In genomic region chr1:9101510-9102146, GRCh38 we compare ENCODE assay signal across 8 cellular contexts. TPM values are rescaled to one million over a fixed set of nuclear protein-coding genes. Genes with fewer than 3 reads are reported as not detected.
DNase-seq lines count a peak whose midpoint lies in the region; ATAC-seq and TF ChIP-seq lines count a peak whose summit lies in the region.

No MANE protein-coding gene starts in this region.

- no peak overlapping the region for H3K27ac ChIP-seq in BLaER1
- peak overlapping the region; percentile 49 for H3K27ac ChIP-seq in smooth muscle cell (ENCODE audit: low read depth)
- H3K27ac ChIP-seq in thyroid gland, result no peak overlapping the region

- H3K79me2 ChIP-seq in smooth muscle cell (ENCODE audit: low read depth), result no peaks in the 10 kb centered on the region

- intact Hi-C loops in thyroid gland (cut with DNase I), result no loop called here

- in situ Hi-C loops in GM13977 (cut with MboI; ENCODE audit: low pct_unique_long_range_greater_than_20kb, low sequenced_read_pairs, unreplicated experiment), result loop anchor here (5.0 kb wide), 1 partner anchor 94 kb away; no protein-coding TSS in a partner anchor

- no peak for TF ChIP-seq POLR2A in thyroid gland (IDR thresholded peaks at IDR 0.05)

- H3K27ac Mint-ChIP-seq in activated naive CD8-positive, alpha-beta T cell treated with anti-CD3 and anti-CD28 coated beads, Interleukin-2, amount 50 U/mL, for 24 hours, result no peak overlapping the region

- peaks cover 2% of the 10 kb centered on the region; the same call in 1 of the 2 replicates for H3K9me3 ChIP-seq in BLaER1
- no peaks in the 10 kb centered on the region for H3K9me3 ChIP-seq in smooth muscle cell (replicated peaks; ENCODE audit: low read depth)
- no peaks in the 10 kb centered on the region for H3K9me3 ChIP-seq in thyroid gland

- H3K4me2 ChIP-seq in BLaER1 (0 out of 2 replicates have a peak overlapping the region, but pooled peaks have one; percentile 24), smooth muscle cell (no peak overlapping the region)

- H3K4me1 Mint-ChIP-seq in activated naive CD8-positive, alpha-beta T cell treated with anti-CD3 and anti-CD28 coated beads, Interleukin-2, amount 50 U/mL, for 24 hours, result no peaks in the 10 kb centered on the region

- H3F3A ChIP-seq in smooth muscle cell (ENCODE audit: low read depth), result peaks cover 5% of the 10 kb centered on the region

- no peaks in the 10 kb centered on the region for H3K36me3 Mint-ChIP-seq in activated naive CD8-positive, alpha-beta T cell treated with anti-CD3 and anti-CD28 coated beads, Interleukin-2, amount 50 U/mL, for 24 hours (ENCODE audit: low read depth)

- peak; percentile 76 for ATAC-seq in activated naive CD8-positive, alpha-beta T cell treated with anti-CD3 and anti-CD28 coated beads, Interleukin-2, amount 50 U/mL, for 24 hours

- H2AFZ ChIP-seq in smooth muscle cell (ENCODE audit: low read depth), result no peak overlapping the region

- H3K4me3 Mint-ChIP-seq in activated naive CD8-positive, alpha-beta T cell treated with anti-CD3 and anti-CD28 coated beads, Interleukin-2, amount 50 U/mL, for 24 hours, result no peak overlapping the region

- H3K4me1 ChIP-seq in BLaER1, result peaks cover 19% of the 10 kb centered on the region
- H3K4me1 ChIP-seq in smooth muscle cell (ENCODE audit: low read depth), result no peaks in the 10 kb centered on the region
- no peaks in the 10 kb centered on the region for H3K4me1 ChIP-seq in thyroid gland

- DNase-seq in GM13977 (ENCODE audit: low spot score) (peak; percentile 81), NCI-H2196 (lab: John Stamatoyannopoulos, UW; ENCODE audit: unreplicated experiment) (peak; percentile 24), hepatic stellate cell (ENCODE audit: low spot score) (peak; percentile 76), smooth muscle cell (lab: John Stamatoyannopoulos, UW; ENCODE audit: unreplicated experiment) (no peak), thyroid gland (no peak)
- DNase-seq in activated naive CD8-positive, alpha-beta T cell treated with anti-CD3 and anti-CD28 coated beads, Interleukin-2, amount 50 U/mL, for 24 hours, result peak; percentile 28
- no peak for DNase-seq in activated CD4-positive, CD25-positive, alpha-beta regulatory T cell (lab: John Stamatoyannopoulos, UW)

- TF ChIP-seq CTCF in GM13977 (IDR thresholded peaks at IDR 0.05; ENCODE audit: extremely low read depth, insufficient read depth, missing control alignments), result peak; percentile 88
- TF ChIP-seq CTCF in smooth muscle cell (IDR thresholded peaks at IDR 0.05; ENCODE audit: borderline replicate concordance, insufficient read depth, poor library complexity, severe bottlenecking), result peak; percentile 53
- TF ChIP-seq CTCF in thyroid gland (IDR thresholded peaks at IDR 0.05), result peak in 1 of 6 experiments; percentile 40

- H3K27me3 ChIP-seq in BLaER1 (no peaks in the 10 kb centered on the region), smooth muscle cell (ENCODE audit: low read depth) (no peaks in the 10 kb centered on the region), thyroid gland (no peaks in the 10 kb centered on the region)

- no peaks in the 10 kb centered on the region for H3K27me3 Mint-ChIP-seq in activated naive CD8-positive, alpha-beta T cell treated with anti-CD3 and anti-CD28 coated beads, Interleukin-2, amount 50 U/mL, for 24 hours

- WGBS in smooth muscle cell (ENCODE audit: low lambda C conversion rate), result 64% methylated on average over 4 of the region's 4 CpGs
- WGBS in thyroid gland, 2 donors, result 56 to 67% methylated on average over 4 of the region's 4 CpGs

- H3K4me3 ChIP-seq in BLaER1 (no peak overlapping the region), smooth muscle cell (no peak overlapping the region), thyroid gland (replicated peaks in 1 of 3) (no peak overlapping the region)

- H3K9me3 Mint-ChIP-seq in activated naive CD8-positive, alpha-beta T cell treated with anti-CD3 and anti-CD28 coated beads, Interleukin-2, amount 50 U/mL, for 24 hours, result no peaks in the 10 kb centered on the region

- H4K20me1 ChIP-seq in BLaER1 (no peaks in the 10 kb centered on the region), smooth muscle cell (ENCODE audit: low read depth) (no peaks in the 10 kb centered on the region)

- no peak overlapping the region for H3K9ac ChIP-seq in BLaER1
- no peak overlapping the region for H3K9ac ChIP-seq in smooth muscle cell (ENCODE audit: low read depth)

- H3K36me3 ChIP-seq in BLaER1 (peaks cover 22% of the 10 kb centered on the region), smooth muscle cell (ENCODE audit: low read depth) (no peaks in the 10 kb centered on the region), thyroid gland (peaks cover 15 to 16% of the 10 kb centered on the region in 2 donors)

RNA-seq across cellular contexts. Expression of gene GPR157, which starts 27.3 kb away (rescaled TPM):
- total RNA-seq in smooth muscle cell (2.8 and 4.4 TPM in 2 replicates), thyroid gland (10 to 100 TPM in 1 of 4 donors, 1 to 10 TPM in 3; 5.6 to 10.4 (median 7.3) TPM)
- polyA plus RNA-seq in smooth muscle cell, result 1.6 and 2.7 TPM in 2 replicates

RNA-seq across cellular contexts. Expression of gene SLC2A5, which starts 32.2 kb away (rescaled TPM):
- 0.04 and 0.09 TPM in 2 replicates for total RNA-seq in smooth muscle cell
- polyA plus RNA-seq in smooth muscle cell, result not detected in 2 replicates
- 1 to 10 TPM in 1 of 4 donors, under 1 TPM in 3; 0.73 to 1.1 (median 0.88) TPM for total RNA-seq in thyroid gland

Comparison
In these comparisons a context has a peak if more than half of its experiments do, and no peak if none do; other contexts are left out.
1. DNase-seq: peak in GM13977 (single experiment), NCI-H2196 (single experiment), activated naive CD8-positive, alpha-beta T cell treated with anti-CD3 and anti-CD28 coated beads, Interleukin-2, amount 50 U/mL, for 24 hours (single experiment) and hepatic stellate cell (single experiment); none in smooth muscle cell (single experiment), thyroid gland (0 of 2) and activated CD4-positive, CD25-positive, alpha-beta regulatory T cell (0 of 4).